14 cellular contexts compared by ENCODE assay signal in the genomic region with DNA sequence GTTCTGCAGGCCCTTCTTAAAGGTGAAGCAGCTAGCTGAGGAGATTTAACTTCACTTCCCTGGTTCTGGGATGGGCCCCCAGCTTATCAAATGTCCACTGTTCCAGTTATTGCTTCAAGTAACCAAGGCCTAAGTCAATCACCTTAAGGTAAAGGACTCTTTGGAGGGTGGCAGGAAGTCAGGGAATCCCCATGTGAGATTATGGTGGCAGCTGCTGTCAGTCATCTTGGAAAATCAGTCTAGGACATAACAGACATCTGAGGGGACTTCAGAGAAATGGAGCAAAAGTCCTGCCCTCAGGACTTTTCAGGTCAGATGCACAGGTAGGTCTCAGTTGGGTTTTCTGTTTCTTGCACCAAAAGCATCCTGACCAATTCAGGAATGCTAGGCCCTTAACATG. TPM values are rescaled to one million over a fixed set of nuclear protein-coding genes. Genes with fewer than 3 reads are reported as not detected.
DNase-seq lines count a peak whose midpoint lies in the region; ATAC-seq and TF ChIP-seq lines count a peak whose summit lies in the region.
"Had no signal": no experiment of that assay in that cellular context is flagged by ENCODE, and none has a peak within 500 bp of the region (broad histone marks: within the 10 kb centered on the region; RNA-seq: fewer than 3 reads in every experiment).

No MANE protein-coding gene starts in this region.

- no TSS peak for BruUV-seq in A673 (replicated peaks; lab: Mats Ljungman, UMichigan)

- H4K20me1 ChIP-seq in hepatocyte (ENCODE audit: insufficient read depth, poor library complexity, severe bottlenecking): peaks cover 77% of the 10 kb centered on the region

- CTCF ChIA-PET in A673 (lab: Charles Lee): no interaction called here
- CTCF ChIA-PET in CD4-positive, alpha-beta T cell (lab: Charles Lee): interaction anchor here (1.3 to 1.6 kb wide), 4 partner anchors 9 to 66 kb away, joined by 3 to 5 read pairs (median 4); no protein-coding TSS in a partner anchor

- peak overlapping the region; percentile 20 for H3K27ac ChIP-seq in A673 (ENCODE audit: low read depth, low read length, poor library complexity, severe bottlenecking)
- H3K27ac ChIP-seq in CD4-positive, alpha-beta T cell (ENCODE audit: low read depth, low read length): no peak overlapping the region
- H3K27ac ChIP-seq in hepatocyte: no peak overlapping the region
- H3K27ac ChIP-seq: adrenal gland, psoas muscle had no signal

- intact Hi-C loops in A673 (cut with micrococcal nuclease; ENCODE audit: unreplicated experiment): no loop called here
- intact Hi-C loops in CD4-positive, alpha-beta T cell (cut with DNase I, micrococcal nuclease): loop anchor here (5.0 kb wide), 4 partner anchors 43 to 202 kb away; a partner anchor contains a TSS

- H3K27ac Mint-ChIP-seq in CD4-positive, alpha-beta T cell: peak overlapping the region; percentile 94
- peak overlapping the region; percentile 96 for H3K27ac Mint-ChIP-seq in T-helper 17 cell

- H3K4me2 ChIP-seq in hepatocyte: peak overlapping the region; percentile 12

- H3K4me1 ChIP-seq in A673 (ENCODE audit: insufficient read depth, low read length, poor library complexity, severe bottlenecking): peaks cover 32% of the 10 kb centered on the region
- peaks cover 8% of the 10 kb centered on the region for H3K4me1 ChIP-seq in hepatocyte (ENCODE audit: insufficient read depth)
- H3K4me1 ChIP-seq: psoas muscle had no signal

- H3K9me3 ChIP-seq in A673 (ENCODE audit: low read depth, low read length, poor library complexity, severe bottlenecking): no peaks in the 10 kb centered on the region
- no peaks in the 10 kb centered on the region for H3K9me3 ChIP-seq in CD4-positive, alpha-beta T cell (ENCODE audit: control insufficient read depth, low read length)
- no peaks in the 10 kb centered on the region for H3K9me3 ChIP-seq in T-helper 17 cell (ENCODE audit: control insufficient read depth, low read length, poor library complexity, severe bottlenecking)
- no peaks in the 10 kb centered on the region for H3K9me3 ChIP-seq in hepatocyte (ENCODE audit: low read depth)
- H3K9me3 ChIP-seq: adrenal gland, psoas muscle had no signal

- DNase-seq in A673 (ENCODE audit: low spot score) (no peak), T-helper 17 cell (no peak), hepatocyte (ENCODE audit: low spot score) (no peak), GM19238 (ENCODE audit: insufficient read length, low spot score) (no peak), OCI-M2 (lab: John Stamatoyannopoulos, UW; ENCODE audit: unreplicated experiment) (no peak)
- no peak for DNase-seq in CD4-positive, alpha-beta T cell
- DNase-seq: adrenal gland; central memory CD4-positive, alpha-beta T cell; KG1; NCI-H1417 treated with DMSO at 0.1 percent for 48 hours; psoas muscle; SHP77 treated with DMSO at 0.1 percent for 48 hours; stimulated activated CD4-positive, alpha-beta T cell treated with anti-CD3 and anti-CD28 coated beads, Interleukin-12 subunit alpha, Interleukin-12 subunit beta, amount 100 ng/mL, for 4 hours had no signal

- H3K27me3 ChIP-seq in A673 (replicated peaks; ENCODE audit: insufficient read depth, low read depth, low read length, poor library complexity): no peaks in the 10 kb centered on the region
- no peaks in the 10 kb centered on the region for H3K27me3 ChIP-seq in CD4-positive, alpha-beta T cell (ENCODE audit: control insufficient read depth, insufficient read depth, low read length)
- no peaks in the 10 kb centered on the region for H3K27me3 ChIP-seq in hepatocyte
- H3K27me3 ChIP-seq: adrenal gland had no signal

- TF ChIP-seq CTCF in A673 (conservative IDR thresholded peaks at IDR 0.05; ENCODE audit: low read depth, low read length) (no peak), hepatocyte (IDR thresholded peaks at IDR 0.05; ENCODE audit: poor library complexity) (no peak)
- TF ChIP-seq CTCF in CD4-positive, alpha-beta T cell (IDR thresholded peaks at IDR 0.05): no peak

- peaks cover 83% of the 10 kb centered on the region for H3K4me1 Mint-ChIP-seq in CD4-positive, alpha-beta T cell (ENCODE audit: low read depth)
- H3K4me1 Mint-ChIP-seq in T-helper 17 cell: peaks cover 76% of the 10 kb centered on the region

- peaks cover 24% of the 10 kb centered on the region for H3K36me3 Mint-ChIP-seq in CD4-positive, alpha-beta T cell (ENCODE audit: low read depth)
- H3K36me3 Mint-ChIP-seq in T-helper 17 cell (ENCODE audit: low read depth): peaks cover 3% of the 10 kb centered on the region

- POLR2A ChIA-PET in A673 (lab: Charles Lee; ENCODE audit: low non-redundant PET): no interaction called here
- POLR2A ChIA-PET in CD4-positive, alpha-beta T cell (lab: Charles Lee): interaction anchor here (1.1 to 5.8 kb wide), 7 partner anchors 10 to 157 kb away, joined by 3 to 87 read pairs (median 6); no protein-coding TSS in a partner anchor

- H3K9me2 ChIP-seq in hepatocyte (replicated peaks; ENCODE audit: insufficient read depth): no peaks in the 10 kb centered on the region

- no peaks in the 10 kb centered on the region for H3K27me3 Mint-ChIP-seq in CD4-positive, alpha-beta T cell
- H3K27me3 Mint-ChIP-seq in T-helper 17 cell: no peaks in the 10 kb centered on the region

- H2AFZ ChIP-seq in hepatocyte: no peak overlapping the region

- no peak for ATAC-seq in CD4-positive, alpha-beta T cell (ENCODE audit: poor library complexity)
- no peak for ATAC-seq in T-helper 17 cell
- no peak for ATAC-seq in HG02759 (IDR thresholded peaks at IDR 0.05; ENCODE audit: unreplicated experiment)
- ATAC-seq: psoas muscle had no signal

- H3K4me3 Mint-ChIP-seq in CD4-positive, alpha-beta T cell: peak overlapping the region; percentile 81
- peak overlapping the region; percentile 95 for H3K4me3 Mint-ChIP-seq in T-helper 17 cell

- peaks cover 78% of the 10 kb centered on the region for H3K79me2 ChIP-seq in hepatocyte

- H3K4me3 ChIP-seq in A673 (ENCODE audit: low read depth, low read length, poor library complexity, severe bottlenecking) (no peak overlapping the region), hepatocyte (no peak overlapping the region)
- H3K4me3 ChIP-seq: adrenal gland, psoas muscle had no signal

- H3K36me3 ChIP-seq in A673 (ENCODE audit: insufficient read depth, low read length, poor library complexity, severe bottlenecking) (peaks cover 4% of the 10 kb centered on the region), hepatocyte (replicated peaks; ENCODE audit: insufficient read depth, low read depth) (no peaks in the 10 kb centered on the region)
- H3K36me3 ChIP-seq: adrenal gland had no signal

- H3K9me3 Mint-ChIP-seq in CD4-positive, alpha-beta T cell: no peaks in the 10 kb centered on the region

RNA-seq across cellular contexts. Expression of a gene that starts 3.8 kb away (rescaled TPM):
- total RNA-seq in A673 (2021): 98.5 and 99.2 TPM in 2 replicates
- total RNA-seq in CD4-positive, alpha-beta T cell: 10 to 100 TPM; 78.0 to 86.8 TPM
- total RNA-seq in T-helper 17 cell: 100 to 1,000 TPM; 121 to 147 TPM
- total RNA-seq in hepatocyte: 144 and 158 TPM in 2 replicates
- 156 and 164 TPM in 2 replicates for polyA plus RNA-seq in hepatocyte
